In genomic region chr19:5099822-5100221, GRCh38 we compare ENCODE assay signal across 18 cellular contexts.
"Had no signal": no experiment of that assay in that cellular context is flagged by ENCODE, and none has a peak within 500 bp of the region (broad histone marks: within the 10 kb centered on the region; RNA-seq: fewer than 3 reads in every experiment).

No MANE protein-coding gene starts in this region.

- H3K27me3 ChIP-seq: dorsolateral prefrontal cortex, upper lobe of right lung had no signal

- H3K4me1 ChIP-seq: foreskin keratinocyte had no signal

- DNase-seq: activated CD8-positive, alpha-beta T cell treated with anti-CD3 and anti-CD28 coated beads for 36 hours; activated naive CD4-positive, alpha-beta T cell; activated naive CD8-positive, alpha-beta T cell treated with anti-CD3 and anti-CD28 coated beads, Interleukin-2, amount 10 ng/mL, durations not matched to agents 7 days and 5 days; activated T-cell treated with anti-CD3 and anti-CD28 coated beads, Interleukin-2, amount 50 U/mL, for 1 hour; anterior cingulate cortex; caudate nucleus; dorsolateral prefrontal cortex; foreskin keratinocyte; glutamatergic neuron; hippocampal formation; islet precursor cell; lower lobe of right lung; nucleus accumbens; stimulated activated CD8-positive, alpha-beta memory T cell treated with anti-CD3 and anti-CD28 coated beads, Interleukin-4, amount 100 ng/mL, for 48 hours; stimulated activated naive CD4-positive, alpha-beta T cell; upper lobe of right lung; WERI-Rb-1 had no signal

- H3K27ac ChIP-seq: dorsolateral prefrontal cortex, epithelial cell of prostate, foreskin keratinocyte, lower lobe of right lung, upper lobe of right lung, WERI-Rb-1 had no signal

- H3K4me3 ChIP-seq: dorsolateral prefrontal cortex, lower lobe of right lung, upper lobe of right lung had no signal
